In genomic region chr1:245166471-245166885, GRCh38 we compare ENCODE assay signal across 1 cellular context.
TF ChIP-seq lines count a peak whose summit lies in the region.

No MANE protein-coding gene starts in this region.

TF ChIP-seq in GM23338, 12 proteins besides CTCF, POLR2A, EP300 and RAD21 (continued from another document):
- TF ChIP-seq, protein P1, sequence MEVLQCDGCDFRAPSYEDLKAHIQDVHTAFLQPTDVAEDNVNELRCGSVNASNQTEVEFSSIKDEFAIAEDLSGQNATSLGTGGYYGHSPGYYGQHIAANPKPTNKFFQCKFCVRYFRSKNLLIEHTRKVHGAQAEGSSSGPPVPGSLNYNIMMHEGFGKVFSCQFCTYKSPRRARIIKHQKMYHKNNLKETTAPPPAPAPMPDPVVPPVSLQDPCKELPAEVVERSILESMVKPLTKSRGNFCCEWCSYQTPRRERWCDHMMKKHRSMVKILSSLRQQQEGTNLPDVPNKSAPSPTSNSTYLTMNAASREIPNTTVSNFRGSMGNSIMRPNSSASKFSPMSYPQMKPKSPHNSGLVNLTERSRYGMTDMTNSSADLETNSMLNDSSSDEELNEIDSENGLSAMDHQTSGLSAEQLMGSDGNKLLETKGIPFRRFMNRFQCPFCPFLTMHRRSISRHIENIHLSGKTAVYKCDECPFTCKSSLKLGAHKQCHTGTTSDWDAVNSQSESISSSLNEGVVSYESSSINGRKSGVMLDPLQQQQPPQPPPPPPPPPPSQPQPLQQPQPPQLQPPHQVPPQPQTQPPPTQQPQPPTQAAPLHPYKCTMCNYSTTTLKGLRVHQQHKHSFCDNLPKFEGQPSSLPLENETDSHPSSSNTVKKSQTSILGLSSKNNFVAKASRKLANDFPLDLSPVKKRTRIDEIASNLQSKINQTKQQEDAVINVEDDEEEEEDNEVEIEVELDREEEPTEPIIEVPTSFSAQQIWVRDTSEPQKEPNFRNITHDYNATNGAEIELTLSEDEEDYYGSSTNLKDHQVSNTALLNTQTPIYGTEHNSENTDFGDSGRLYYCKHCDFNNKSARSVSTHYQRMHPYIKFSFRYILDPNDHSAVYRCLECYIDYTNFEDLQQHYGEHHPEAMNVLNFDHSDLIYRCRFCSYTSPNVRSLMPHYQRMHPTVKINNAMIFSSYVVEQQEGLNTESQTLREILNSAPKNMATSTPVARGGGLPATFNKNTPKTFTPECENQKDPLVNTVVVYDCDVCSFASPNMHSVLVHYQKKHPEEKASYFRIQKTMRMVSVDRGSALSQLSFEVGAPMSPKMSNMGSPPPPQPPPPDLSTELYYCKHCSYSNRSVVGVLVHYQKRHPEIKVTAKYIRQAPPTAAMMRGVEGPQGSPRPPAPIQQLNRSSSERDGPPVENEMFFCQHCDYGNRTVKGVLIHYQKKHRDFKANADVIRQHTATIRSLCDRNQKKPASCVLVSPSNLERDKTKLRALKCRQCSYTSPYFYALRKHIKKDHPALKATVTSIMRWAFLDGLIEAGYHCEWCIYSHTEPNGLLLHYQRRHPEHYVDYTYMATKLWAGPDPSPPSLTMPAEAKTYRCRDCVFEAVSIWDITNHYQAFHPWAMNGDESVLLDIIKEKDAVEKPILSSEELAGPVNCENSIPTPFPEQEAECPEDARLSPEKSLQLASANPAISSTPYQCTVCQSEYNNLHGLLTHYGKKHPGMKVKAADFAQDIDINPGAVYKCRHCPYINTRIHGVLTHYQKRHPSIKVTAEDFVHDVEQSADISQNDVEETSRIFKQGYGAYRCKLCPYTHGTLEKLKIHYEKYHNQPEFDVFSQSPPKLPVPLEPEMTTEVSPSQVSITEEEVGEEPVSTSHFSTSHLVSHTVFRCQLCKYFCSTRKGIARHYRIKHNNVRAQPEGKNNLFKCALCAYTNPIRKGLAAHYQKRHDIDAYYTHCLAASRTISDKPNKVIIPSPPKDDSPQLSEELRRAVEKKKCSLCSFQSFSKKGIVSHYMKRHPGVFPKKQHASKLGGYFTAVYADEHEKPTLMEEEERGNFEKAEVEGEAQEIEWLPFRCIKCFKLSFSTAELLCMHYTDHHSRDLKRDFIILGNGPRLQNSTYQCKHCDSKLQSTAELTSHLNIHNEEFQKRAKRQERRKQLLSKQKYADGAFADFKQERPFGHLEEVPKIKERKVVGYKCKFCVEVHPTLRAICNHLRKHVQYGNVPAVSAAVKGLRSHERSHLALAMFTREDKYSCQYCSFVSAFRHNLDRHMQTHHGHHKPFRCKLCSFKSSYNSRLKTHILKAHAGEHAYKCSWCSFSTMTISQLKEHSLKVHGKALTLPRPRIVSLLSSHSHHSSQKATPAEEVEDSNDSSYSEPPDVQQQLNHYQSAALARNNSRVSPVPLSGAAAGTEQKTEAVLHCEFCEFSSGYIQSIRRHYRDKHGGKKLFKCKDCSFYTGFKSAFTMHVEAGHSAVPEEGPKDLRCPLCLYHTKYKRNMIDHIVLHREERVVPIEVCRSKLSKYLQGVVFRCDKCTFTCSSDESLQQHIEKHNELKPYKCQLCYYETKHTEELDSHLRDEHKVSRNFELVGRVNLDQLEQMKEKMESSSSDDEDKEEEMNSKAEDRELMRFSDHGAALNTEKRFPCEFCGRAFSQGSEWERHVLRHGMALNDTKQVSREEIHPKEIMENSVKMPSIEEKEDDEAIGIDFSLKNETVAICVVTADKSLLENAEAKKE (CRISPR knock-in tag; IDR thresholded peaks at IDR 0.05): no peak
- TF ChIP-seq EZH2 (IDR thresholded peaks at IDR 0.05; ENCODE audit: low read depth, unreplicated experiment): no peak
